ENCODE assay signal across 25 cellular contexts in genomic region chr9:80952523-80952922, GRCh38.
"Had no signal": no experiment of that assay in that cellular context is flagged by ENCODE, and none has a peak within 500 bp of the region (broad histone marks: within the 10 kb centered on the region; RNA-seq: fewer than 3 reads in every experiment).

No MANE protein-coding gene starts in this region.

- H3K4me3 Mint-ChIP-seq: activated CD4-positive, alpha-beta memory T cell treated with anti-CD3 and anti-CD28 coated beads, Interleukin-2, amount 10 ng/mL, durations not matched to agents 7 days and 5 days; activated CD4-positive, alpha-beta T cell treated with anti-CD3 and anti-CD28 coated beads, Interleukin-2, amount 10 ng/mL, durations not matched to agents 7 days and 5 days; activated naive CD4-positive, alpha-beta T cell treated with anti-CD3 and anti-CD28 coated beads, Interleukin-2, amount 50 U/mL, for 24 hours; activated naive CD8-positive, alpha-beta T cell treated with anti-CD3 and anti-CD28 coated beads, Interleukin-2, amount 50 U/mL, for 24 hours; activated T-cell treated with anti-CD3 and anti-CD28 coated beads, Interleukin-2, amount 50 U/mL, for 4 hours; central memory CD8-positive, alpha-beta T cell; dendritic cell treated with granulocyte-macrophage colony-stimulating factor and Interleukin-4, amounts not matched to agents 40 ng/mL and 50 ng/mL, for 4 days; neural crest cell; stimulated activated effector memory CD8-positive, alpha-beta T cell treated with anti-CD3 and anti-CD28 coated beads, Interleukin-12 subunit alpha, Interleukin-12 subunit beta, amount 100 ng/mL, for 72 hours; stimulated activated naive CD8-positive, alpha-beta T cell treated with anti-CD3 and anti-CD28 coated beads, Interleukin-15, Interleukin-2, amounts not matched to agents 100 ng/mL and 50 ng/mL, for 24 hours had no signal

- DNase-seq: activated CD4-positive, alpha-beta memory T cell treated with anti-CD3 and anti-CD28 coated beads, Interleukin-2, amount 10 ng/mL, durations not matched to agents 7 days and 5 days; activated CD4-positive, alpha-beta T cell treated with anti-CD3 and anti-CD28 coated beads for 1 hour; activated CD4-positive, alpha-beta T cell treated with anti-CD3 and anti-CD28 coated beads, Interleukin-2, amount 10 ng/mL, durations not matched to agents 7 days and 5 days; activated CD8-positive, alpha-beta memory T cell treated with anti-CD3 and anti-CD28 coated beads, Interleukin-2, amount 50 U/mL, for 48 hours; activated naive CD8-positive, alpha-beta T cell treated with anti-CD3 and anti-CD28 coated beads, Interleukin-2, amount 50 U/mL, for 24 hours; activated T-cell treated with anti-CD3 and anti-CD28 coated beads, Interleukin-2, amount 50 U/mL, for 4 hours; amygdala; foreskin melanocyte; left ventricle myocardium inferior; occipital lobe; right cardiac atrium; stimulated activated CD4-positive, alpha-beta T cell treated with anti-CD3 and anti-CD28 coated beads, Interleukin-12 subunit alpha, Interleukin-12 subunit beta, amount 100 ng/mL, for 4 hours; stimulated activated CD4-positive, alpha-beta T cell treated with anti-CD3 and anti-CD28 coated beads, Interleukin-4, amount 100 ng/mL, for 1 hour; T-helper 2 cell; trophoblast cell had no signal

- H3K27me3 ChIP-seq: esophagus muscularis mucosa had no signal

- H3K27ac ChIP-seq: esophagus muscularis mucosa, left ventricle myocardium inferior, thoracic aorta had no signal

- H3K9me3 ChIP-seq: esophagus muscularis mucosa, left ventricle myocardium inferior, thoracic aorta had no signal

- H3K4me1 Mint-ChIP-seq: activated CD4-positive, alpha-beta memory T cell treated with anti-CD3 and anti-CD28 coated beads, Interleukin-2, amount 10 ng/mL, durations not matched to agents 7 days and 5 days; activated CD4-positive, alpha-beta T cell treated with anti-CD3 and anti-CD28 coated beads, Interleukin-2, amount 10 ng/mL, durations not matched to agents 7 days and 5 days; activated naive CD4-positive, alpha-beta T cell treated with anti-CD3 and anti-CD28 coated beads, Interleukin-2, amount 50 U/mL, for 24 hours; activated naive CD8-positive, alpha-beta T cell treated with anti-CD3 and anti-CD28 coated beads, Interleukin-2, amount 50 U/mL, for 24 hours; central memory CD8-positive, alpha-beta T cell; stimulated activated effector memory CD8-positive, alpha-beta T cell treated with anti-CD3 and anti-CD28 coated beads, Interleukin-12 subunit alpha, Interleukin-12 subunit beta, amount 100 ng/mL, for 72 hours had no signal

- H3K9me3 Mint-ChIP-seq: activated CD4-positive, alpha-beta T cell treated with anti-CD3 and anti-CD28 coated beads, Interleukin-2, amount 10 ng/mL, durations not matched to agents 7 days and 5 days; activated naive CD8-positive, alpha-beta T cell treated with anti-CD3 and anti-CD28 coated beads, Interleukin-2, amount 50 U/mL, for 24 hours; neural crest cell; stimulated activated naive CD8-positive, alpha-beta T cell treated with anti-CD3 and anti-CD28 coated beads, Interleukin-15, Interleukin-2, amounts not matched to agents 100 ng/mL and 50 ng/mL, for 24 hours had no signal

- H3K4me1 ChIP-seq: left ventricle myocardium inferior had no signal

- H3K36me3 Mint-ChIP-seq: activated naive CD4-positive, alpha-beta T cell treated with anti-CD3 and anti-CD28 coated beads, Interleukin-2, amount 50 U/mL, for 24 hours; stimulated activated effector memory CD8-positive, alpha-beta T cell treated with anti-CD3 and anti-CD28 coated beads, Interleukin-12 subunit alpha, Interleukin-12 subunit beta, amount 100 ng/mL, for 72 hours had no signal

- H3K4me3 ChIP-seq: esophagus muscularis mucosa, left ventricle myocardium inferior, lung, thoracic aorta had no signal

- H3K27me3 Mint-ChIP-seq: activated CD4-positive, alpha-beta memory T cell treated with anti-CD3 and anti-CD28 coated beads, Interleukin-2, amount 10 ng/mL, durations not matched to agents 7 days and 5 days; activated CD4-positive, alpha-beta T cell treated with anti-CD3 and anti-CD28 coated beads, Interleukin-2, amount 10 ng/mL, durations not matched to agents 7 days and 5 days; activated naive CD4-positive, alpha-beta T cell treated with anti-CD3 and anti-CD28 coated beads, Interleukin-2, amount 50 U/mL, for 24 hours; activated naive CD8-positive, alpha-beta T cell treated with anti-CD3 and anti-CD28 coated beads, Interleukin-2, amount 50 U/mL, for 24 hours; central memory CD8-positive, alpha-beta T cell; dendritic cell treated with granulocyte-macrophage colony-stimulating factor and Interleukin-4, amounts not matched to agents 40 ng/mL and 50 ng/mL, for 4 days; stimulated activated naive CD8-positive, alpha-beta T cell treated with anti-CD3 and anti-CD28 coated beads, Interleukin-15, Interleukin-2, amounts not matched to agents 100 ng/mL and 50 ng/mL, for 24 hours had no signal

- H3K27ac Mint-ChIP-seq: activated CD4-positive, alpha-beta memory T cell treated with anti-CD3 and anti-CD28 coated beads, Interleukin-2, amount 10 ng/mL, durations not matched to agents 7 days and 5 days; activated CD4-positive, alpha-beta T cell treated with anti-CD3 and anti-CD28 coated beads, Interleukin-2, amount 10 ng/mL, durations not matched to agents 7 days and 5 days; activated naive CD4-positive, alpha-beta T cell treated with anti-CD3 and anti-CD28 coated beads, Interleukin-2, amount 50 U/mL, for 24 hours; activated naive CD8-positive, alpha-beta T cell treated with anti-CD3 and anti-CD28 coated beads, Interleukin-2, amount 50 U/mL, for 24 hours; activated T-helper 2 cell treated with anti-CD3 and anti-CD28 coated beads, Interferon-gamma antibody, Interleukin-2, Interleukin-4, amounts not matched to agents 10 μg/mL and 5 μg/mL and 100 μg/mL, durations not matched to agents 14 hours and 24 hours and 36 hours; dendritic cell treated with granulocyte-macrophage colony-stimulating factor and Interleukin-4, amounts not matched to agents 40 ng/mL and 50 ng/mL, for 4 days; stimulated activated effector memory CD8-positive, alpha-beta T cell treated with anti-CD3 and anti-CD28 coated beads, Interleukin-12 subunit alpha, Interleukin-12 subunit beta, amount 100 ng/mL, for 72 hours; stimulated activated naive CD8-positive, alpha-beta T cell treated with anti-CD3 and anti-CD28 coated beads, Interleukin-15, Interleukin-2, amounts not matched to agents 100 ng/mL and 50 ng/mL, for 24 hours had no signal

- ATAC-seq: activated naive CD8-positive, alpha-beta T cell treated with anti-CD3 and anti-CD28 coated beads, Interleukin-2, amount 50 U/mL, for 24 hours; activated T-cell treated with anti-CD3 and anti-CD28 coated beads, Interleukin-2, amount 50 U/mL, for 4 hours; right cardiac atrium; stimulated activated effector memory CD8-positive, alpha-beta T cell treated with anti-CD3 and anti-CD28 coated beads, Interleukin-12 subunit alpha, Interleukin-12 subunit beta, amount 100 ng/mL, for 72 hours had no signal

- H3K36me3 ChIP-seq: esophagus muscularis mucosa, left ventricle myocardium inferior, thoracic aorta had no signal
